9 cellular contexts compared by ENCODE assay signal in the genomic region with DNA sequence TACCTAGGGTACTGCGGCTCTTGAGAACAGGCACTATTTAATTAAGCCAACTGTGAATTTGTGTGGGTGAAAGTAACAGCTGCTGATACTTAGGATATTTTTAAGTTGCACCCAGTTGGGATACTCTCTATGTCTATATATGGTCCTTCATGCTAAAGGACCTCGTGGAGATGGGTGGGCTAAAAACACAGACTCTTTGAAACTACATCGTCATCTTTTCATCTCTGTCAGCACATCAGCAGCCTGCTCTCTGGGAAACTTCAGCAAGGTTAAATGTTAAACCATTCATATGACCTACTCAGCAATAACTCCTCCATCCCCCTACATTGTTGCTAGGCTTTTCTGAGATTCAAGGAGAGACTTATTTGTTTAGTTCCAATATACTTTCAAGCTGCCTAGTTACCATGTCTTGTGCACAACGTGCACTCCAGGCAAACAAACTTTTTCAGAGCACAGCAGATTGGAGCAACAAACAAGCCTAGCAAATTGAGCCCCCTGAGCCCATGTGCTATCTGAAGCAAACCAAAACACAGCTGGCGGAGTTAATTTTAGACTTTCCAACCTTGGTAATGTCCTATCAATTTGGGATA. TPM values are rescaled to one million over a fixed set of nuclear protein-coding genes. Genes with fewer than 3 reads are reported as not detected.
DNase-seq lines count a peak whose midpoint lies in the region; ATAC-seq, FAIRE-seq and TF ChIP-seq lines count a peak whose summit lies in the region.
"Had no signal": no experiment of that assay in that cellular context is flagged by ENCODE, and none has a peak within 500 bp of the region (broad histone marks: within the 10 kb centered on the region; RNA-seq: fewer than 3 reads in every experiment).

No MANE protein-coding gene starts in this region.

- no peaks in the 10 kb centered on the region for H3K36me3 Mint-ChIP-seq in HFFc6 (ENCODE audit: low read depth)

- H3K4me3 Mint-ChIP-seq in HFFc6 = no peak overlapping the region

- H3K4me1 Mint-ChIP-seq in HFFc6 (ENCODE audit: low read depth) = peaks cover 10% of the 10 kb centered on the region

- H3K27ac Mint-ChIP-seq in HFFc6 = peak overlapping the region; percentile 30

- no peak for TF ChIP-seq POLR2A in GM12891 (IDR thresholded peaks at IDR 0.05; ENCODE audit: low read depth, low read length)

- no peak for TF ChIP-seq CTCF in HFFc6 (IDR thresholded peaks at IDR 0.05)
- TF ChIP-seq CTCF in astrocyte of the spinal cord (IDR thresholded peaks at IDR 0.05; ENCODE audit: low read depth, low read length) = no peak

- 0 out of 2 replicates have a peak, but pooled peaks cover 1% of the 10 kb centered on the region for H3K27me3 Mint-ChIP-seq in HFFc6 (ENCODE audit: insufficient read depth)

- ATAC-seq in GM19455 (IDR thresholded peaks at IDR 0.05; ENCODE audit: unreplicated experiment) = no peak
- no peak for ATAC-seq in HG02970 (IDR thresholded peaks at IDR 0.05; ENCODE audit: low FRiP score, unreplicated experiment)

- FAIRE-seq in GM12891 (lab: Jason Lieb, UNC) = peak; percentile 61

- DNase-seq in GM12891 (ENCODE audit: insufficient read length, low spot score) (no peak), HFFc6 (no peak), astrocyte of the spinal cord (ENCODE audit: low read depth, low spot score) (peak; percentile 27), medulla oblongata (ENCODE audit: extremely low spot score) (peak; percentile 19)
- DNase-seq in stimulated activated CD4-positive, alpha-beta T cell treated with anti-CD3 and anti-CD28 coated beads, Interleukin-2, amount 100 ng/mL, for 24 hours = no peak
- no peak for DNase-seq in activated CD8-positive, alpha-beta memory T cell treated with anti-CD3 and anti-CD28 coated beads, Interleukin-2, amount 50 U/mL, for 4 hours
- DNase-seq: activated CD8-positive, alpha-beta memory T cell treated with anti-CD3 and anti-CD28 coated beads, Interleukin-2, amount 50 U/mL, for 48 hours had no signal

- no peaks in the 10 kb centered on the region for H3K9me3 Mint-ChIP-seq in HFFc6

- in situ Hi-C loops in astrocyte of the spinal cord (cut with HindIII; ENCODE audit: low sequenced_read_pairs) = no loop called here

- H3K4me3 ChIP-seq in astrocyte of the spinal cord (ENCODE audit: low read depth, low read length) = no peak overlapping the region

TF ChIP-seq in GM12891, 5 proteins besides CTCF, POLR2A, EP300 and RAD21:
- no peak for TF ChIP-seq POLR2AphosphoS5 (IDR thresholded peaks at IDR 0.05; ENCODE audit: low read depth, low read length)
- no peak for TF ChIP-seq TAF1 (IDR thresholded peaks at IDR 0.05; ENCODE audit: low read depth, low read length)
- TF ChIP-seq SPI1 (IDR thresholded peaks at IDR 0.05; ENCODE audit: low read depth, low read length) = no peak
- TF ChIP-seq POU2F2 (IDR thresholded peaks at IDR 0.05; ENCODE audit: low read depth, low read length) = no peak
- no peak for TF ChIP-seq PAX5 (IDR thresholded peaks at IDR 0.05; ENCODE audit: insufficient read depth, low read length, severe bottlenecking)

RNA-seq across cellular contexts. Expression of a gene that starts 6.2 kb away (rescaled TPM):
- 3.2 TPM for polyA plus RNA-seq in GM12891 (2012; ENCODE audit: low read depth, missing spikeins)
- 10 to 100 TPM; 26.9 to 37.0 (median 33.8) TPM for total RNA-seq in HFFc6 (2021; fragmentation: NEBNext Ultra II Directional; extraction: Animal tissue kit (Norgen Biotek cat#: 25700))

RNA-seq across cellular contexts. Expression of a gene that starts 56.3 kb away (rescaled TPM):
- 61.5 TPM for polyA plus RNA-seq in GM12891 (2012; ENCODE audit: low read depth, missing spikeins)
- 100 to 1,000 TPM in 5 of 6 experiments, 10 to 100 TPM in 1; 99.1 to 110 (median 109) TPM for total RNA-seq in HFFc6 (2021; fragmentation: NEBNext Ultra II Directional; extraction: Animal tissue kit (Norgen Biotek cat#: 25700))

Comparison
In these comparisons a context has a peak if more than half of its experiments do, and no peak if none do; other contexts are left out.
1. DNase-seq: peak in astrocyte of the spinal cord (single experiment) and medulla oblongata (single experiment); none in GM12891 (single experiment), HFFc6 (single experiment), stimulated activated CD4-positive, alpha-beta T cell treated with anti-CD3 and anti-CD28 coated beads, Interleukin-2, amount 100 ng/mL, for 24 hours (0 of 2) and activated CD8-positive, alpha-beta memory T cell treated with anti-CD3 and anti-CD28 coated beads, Interleukin-2, amount 50 U/mL, for 4 hours (single experiment).